19 cellular contexts compared by ENCODE assay signal in the genomic region with DNA sequence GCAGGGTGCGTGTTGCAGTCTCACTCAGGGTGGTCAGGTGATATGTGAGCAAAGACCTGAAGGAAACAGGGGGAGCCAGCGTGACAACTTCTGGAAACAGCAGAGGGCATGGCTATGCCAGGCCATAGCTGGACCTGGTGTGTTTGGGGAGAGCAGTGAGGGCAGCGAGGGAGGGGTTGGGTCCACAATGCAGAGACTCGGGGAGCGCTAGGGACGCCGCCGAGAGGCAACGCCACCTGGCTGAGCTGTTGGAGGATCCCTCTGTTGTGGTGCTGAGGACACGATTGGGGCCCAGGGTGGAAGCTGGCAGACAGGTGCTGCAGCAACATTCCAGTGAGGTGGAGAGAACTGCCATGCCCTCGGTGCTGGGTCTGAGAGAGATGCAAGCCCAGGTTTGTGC. TPM values are rescaled to one million over a fixed set of nuclear protein-coding genes. Genes with fewer than 3 reads are reported as not detected.
DNase-seq lines count a peak whose midpoint lies in the region; ATAC-seq and TF ChIP-seq lines count a peak whose summit lies in the region.
"Had no signal": no experiment of that assay in that cellular context is flagged by ENCODE, and none has a peak within 500 bp of the region (broad histone marks: within the 10 kb centered on the region; RNA-seq: fewer than 3 reads in every experiment).

No MANE protein-coding gene starts in this region.

- no peaks in the 10 kb centered on the region for H3K9me3 Mint-ChIP-seq in activated CD4-positive, alpha-beta memory T cell treated with anti-CD3 and anti-CD28 coated beads for 36 hours
- H3K9me3 Mint-ChIP-seq in dendritic cell treated with granulocyte-macrophage colony-stimulating factor and Interleukin-4, amounts not matched to agents 40 ng/mL and 50 ng/mL, for 4 days: no peaks in the 10 kb centered on the region
- no peaks in the 10 kb centered on the region for H3K9me3 Mint-ChIP-seq in stimulated activated effector memory CD8-positive, alpha-beta T cell treated with anti-CD3 and anti-CD28 coated beads, Interleukin-12 subunit alpha, Interleukin-12 subunit beta, amount 100 ng/mL, for 72 hours
- H3K9me3 Mint-ChIP-seq: WTC11 had no signal

- intact Hi-C loops in left ventricle myocardium inferior (cut with micrococcal nuclease): no loop called here
- intact Hi-C loops in Right ventricle myocardium inferior (cut with DNase I): loop anchor here (10.0 kb wide), 1 partner anchor 280 kb away; no protein-coding TSS in a partner anchor
- intact Hi-C loops in activated CD4-positive, alpha-beta memory T cell treated with anti-CD3 and anti-CD28 coated beads for 36 hours (cut with micrococcal nuclease): no loop called here
- intact Hi-C loops in dendritic cell treated with granulocyte-macrophage colony-stimulating factor and Interleukin-4, amounts not matched to agents 40 ng/mL and 50 ng/mL, for 4 days (cut with micrococcal nuclease): no loop called here

- DNase-seq in left ventricle myocardium inferior (no peak), Right ventricle myocardium inferior (ENCODE audit: missing footprints) (no peak), DMS53 treated with DMSO at 0.1 percent for 48 hours (lab: John Stamatoyannopoulos, UW; ENCODE audit: unreplicated experiment) (no peak), NCI-H524 treated with DMSO at 0.1 percent for 48 hours (lab: John Stamatoyannopoulos, UW) (no peak)
- no peak for DNase-seq in activated CD4-positive, alpha-beta memory T cell treated with anti-CD3 and anti-CD28 coated beads for 36 hours
- DNase-seq in stimulated activated effector memory CD8-positive, alpha-beta T cell treated with anti-CD3 and anti-CD28 coated beads, Interleukin-12 subunit alpha, Interleukin-12 subunit beta, amount 100 ng/mL, for 72 hours (ENCODE audit: low spot score in 2 of 2): no peak
- DNase-seq: esophagus squamous epithelium; left lung; NCI-H1048; NCI-H2081; NCI-H524; stimulated activated CD4-positive, alpha-beta T cell treated with anti-CD3 and anti-CD28 coated beads, Interleukin-4, amount 100 ng/mL, for 1 hour had no signal

- H3K4me1 ChIP-seq in left ventricle myocardium inferior: peaks cover 42% of the 10 kb centered on the region
- H3K4me1 ChIP-seq: esophagus squamous epithelium, HAP-1, left lung, suprapubic skin had no signal

- H3K36me3 Mint-ChIP-seq in activated CD4-positive, alpha-beta memory T cell treated with anti-CD3 and anti-CD28 coated beads for 36 hours: peaks cover 59% of the 10 kb centered on the region
- peaks cover 100% of the 10 kb centered on the region for H3K36me3 Mint-ChIP-seq in dendritic cell treated with granulocyte-macrophage colony-stimulating factor and Interleukin-4, amounts not matched to agents 40 ng/mL and 50 ng/mL, for 4 days (ENCODE audit: low read depth)
- H3K36me3 Mint-ChIP-seq in stimulated activated effector memory CD8-positive, alpha-beta T cell treated with anti-CD3 and anti-CD28 coated beads, Interleukin-12 subunit alpha, Interleukin-12 subunit beta, amount 100 ng/mL, for 72 hours: peaks cover 100% of the 10 kb centered on the region

- peaks cover 100% of the 10 kb centered on the region for H3K36me3 ChIP-seq in left ventricle myocardium inferior

- POLR2A ChIA-PET in activated CD4-positive, alpha-beta memory T cell treated with anti-CD3 and anti-CD28 coated beads for 36 hours (lab: Charles Lee): no interaction called here

- ATAC-seq in Right ventricle myocardium inferior: no peak
- no peak for ATAC-seq in stimulated activated effector memory CD8-positive, alpha-beta T cell treated with anti-CD3 and anti-CD28 coated beads, Interleukin-12 subunit alpha, Interleukin-12 subunit beta, amount 100 ng/mL, for 72 hours
- no peak for ATAC-seq in HG03442 (IDR thresholded peaks at IDR 0.05; ENCODE audit: unreplicated experiment)
- ATAC-seq: left lung, WTC11 had no signal

- no peak for TF ChIP-seq CTCF in left ventricle myocardium inferior (IDR thresholded peaks at IDR 0.05; ENCODE audit: borderline replicate concordance)

- H3K27ac ChIP-seq in left ventricle myocardium inferior (replicated peaks): peak overlapping the region; percentile 88
- H3K27ac ChIP-seq: esophagus squamous epithelium, left lung, skin epidermis, suprapubic skin had no signal

- H3K27me3 Mint-ChIP-seq in activated CD4-positive, alpha-beta memory T cell treated with anti-CD3 and anti-CD28 coated beads for 36 hours: no peaks in the 10 kb centered on the region
- no peaks in the 10 kb centered on the region for H3K27me3 Mint-ChIP-seq in dendritic cell treated with granulocyte-macrophage colony-stimulating factor and Interleukin-4, amounts not matched to agents 40 ng/mL and 50 ng/mL, for 4 days

- no peak overlapping the region for H3K4me3 Mint-ChIP-seq in activated CD4-positive, alpha-beta memory T cell treated with anti-CD3 and anti-CD28 coated beads for 36 hours
- H3K4me3 Mint-ChIP-seq in dendritic cell treated with granulocyte-macrophage colony-stimulating factor and Interleukin-4, amounts not matched to agents 40 ng/mL and 50 ng/mL, for 4 days: no peak overlapping the region
- H3K4me3 Mint-ChIP-seq in stimulated activated effector memory CD8-positive, alpha-beta T cell treated with anti-CD3 and anti-CD28 coated beads, Interleukin-12 subunit alpha, Interleukin-12 subunit beta, amount 100 ng/mL, for 72 hours: no peak overlapping the region
- H3K4me3 Mint-ChIP-seq: WTC11 had no signal

- H3K9me3 ChIP-seq in left ventricle myocardium inferior (replicated peaks): no peaks in the 10 kb centered on the region
- H3K9me3 ChIP-seq: esophagus squamous epithelium, HAP-1, left lung, suprapubic skin had no signal

- no peak overlapping the region for H3K4me3 ChIP-seq in left ventricle myocardium inferior
- H3K4me3 ChIP-seq: cardiac muscle cell, esophagus squamous epithelium, HAP-1, left lung, skin epidermis, suprapubic skin had no signal

- H3K27me3 ChIP-seq in left ventricle myocardium inferior (ENCODE audit: low read depth): no peaks in the 10 kb centered on the region
- H3K27me3 ChIP-seq: cardiac muscle cell, esophagus squamous epithelium, left lung, suprapubic skin had no signal

- H3K4me1 Mint-ChIP-seq in activated CD4-positive, alpha-beta memory T cell treated with anti-CD3 and anti-CD28 coated beads for 36 hours (ENCODE audit: low read depth): peaks cover 31% of the 10 kb centered on the region
- peaks cover 10% of the 10 kb centered on the region for H3K4me1 Mint-ChIP-seq in dendritic cell treated with granulocyte-macrophage colony-stimulating factor and Interleukin-4, amounts not matched to agents 40 ng/mL and 50 ng/mL, for 4 days (ENCODE audit: low read depth)
- peaks cover 34% of the 10 kb centered on the region for H3K4me1 Mint-ChIP-seq in stimulated activated effector memory CD8-positive, alpha-beta T cell treated with anti-CD3 and anti-CD28 coated beads, Interleukin-12 subunit alpha, Interleukin-12 subunit beta, amount 100 ng/mL, for 72 hours
- H3K4me1 Mint-ChIP-seq: WTC11 had no signal

- CTCF ChIA-PET in activated CD4-positive, alpha-beta memory T cell treated with anti-CD3 and anti-CD28 coated beads for 36 hours (lab: Charles Lee): no interaction called here

- peak overlapping the region; percentile 79 for H3K27ac Mint-ChIP-seq in activated CD4-positive, alpha-beta memory T cell treated with anti-CD3 and anti-CD28 coated beads for 36 hours
- H3K27ac Mint-ChIP-seq in dendritic cell treated with granulocyte-macrophage colony-stimulating factor and Interleukin-4, amounts not matched to agents 40 ng/mL and 50 ng/mL, for 4 days: peak overlapping the region; percentile 11
- peak overlapping the region; percentile 89 for H3K27ac Mint-ChIP-seq in stimulated activated effector memory CD8-positive, alpha-beta T cell treated with anti-CD3 and anti-CD28 coated beads, Interleukin-12 subunit alpha, Interleukin-12 subunit beta, amount 100 ng/mL, for 72 hours
- H3K27ac Mint-ChIP-seq: WTC11 had no signal

RNA-seq across cellular contexts. Expression of a gene that starts 26.6 kb away (rescaled TPM):
- 52.0 TPM for total RNA-seq in left ventricle myocardium inferior
- total RNA-seq in Right ventricle myocardium inferior: 61.0 TPM
- 10 to 100 TPM; 22.7 to 22.8 TPM for total RNA-seq in activated CD4-positive, alpha-beta memory T cell treated with anti-CD3 and anti-CD28 coated beads for 36 hours

RNA-seq across cellular contexts. Expression of a gene that starts 30.2 kb away (rescaled TPM):
- total RNA-seq in left ventricle myocardium inferior (58.8 TPM), Right ventricle myocardium inferior (56.9 TPM)
- 100 to 1,000 TPM; 117 to 126 TPM for total RNA-seq in activated CD4-positive, alpha-beta memory T cell treated with anti-CD3 and anti-CD28 coated beads for 36 hours

RNA-seq across cellular contexts. Expression of a gene that starts 31.0 kb away (rescaled TPM):
- total RNA-seq in left ventricle myocardium inferior (17.1 TPM), Right ventricle myocardium inferior (18.6 TPM)
- 10 to 100 TPM; 14.4 to 14.8 TPM for total RNA-seq in activated CD4-positive, alpha-beta memory T cell treated with anti-CD3 and anti-CD28 coated beads for 36 hours

Comparison
In these comparisons a context has a peak if more than half of its experiments do, and no peak if none do; other contexts are left out.
1. H3K27ac Mint-ChIP-seq: peak in every context shown above with its lines; median percentile 89 in stimulated activated effector memory CD8-positive, alpha-beta T cell treated with anti-CD3 and anti-CD28 coated beads, Interleukin-12 subunit alpha, Interleukin-12 subunit beta, amount 100 ng/mL, for 72 hours; 79 in activated CD4-positive, alpha-beta memory T cell treated with anti-CD3 and anti-CD28 coated beads for 36 hours; 11 in dendritic cell treated with granulocyte-macrophage colony-stimulating factor and Interleukin-4, amounts not matched to agents 40 ng/mL and 50 ng/mL, for 4 days.